Comparison of ENCODE assay signal across 2 cellular contexts in genomic region chr14:68564826-68565760, GRCh38.
TF ChIP-seq lines count a peak whose summit lies in the region.

No MANE protein-coding gene starts in this region.

TF ChIP-seq in K562, 482 proteins besides CTCF, POLR2A, EP300 and RAD21 (continued from another document):
- TF ChIP-seq RBFOX2 (IDR thresholded peaks at IDR 0.05; ENCODE audit: low read depth, low read length) = no peak
- TF ChIP-seq CREB3 (tag; conservative IDR thresholded peaks at IDR 0.05; ENCODE audit: low read depth) = no peak
- no peak for TF ChIP-seq SAP30 (IDR thresholded peaks at IDR 0.05; ENCODE audit: borderline replicate concordance, insufficient read depth, low read depth, low read length, poor library complexity, severe bottlenecking)
- TF ChIP-seq SRSF3 (IDR thresholded peaks at IDR 0.05; ENCODE audit: insufficient read depth, low read length) = no peak
- no peak for TF ChIP-seq NFRKB (IDR thresholded peaks at IDR 0.05; ENCODE audit: low read depth)
- TF ChIP-seq ETV1 (tag; conservative IDR thresholded peaks at IDR 0.05; ENCODE audit: low read depth) = peak; percentile 44
- no peak for TF ChIP-seq ETV6 (IDR thresholded peaks at IDR 0.05; ENCODE audit: borderline replicate concordance in 1 of 2, low read depth in 2 of 2, low read length in 1 of 2)
- TF ChIP-seq ETV6 (CRISPR knock-in tag; IDR thresholded peaks at IDR 0.05; ENCODE audit: borderline replicate concordance) = no peak
- TF ChIP-seq TCF7 (IDR thresholded peaks at IDR 0.05; ENCODE audit: borderline replicate concordance) = 0 out of 2 replicates have a peak, but pooled peaks have one; percentile 47
- peak; percentile 74 for TF ChIP-seq TFAP4 (CRISPR knock-in tag; IDR thresholded peaks at IDR 0.05; ENCODE audit: borderline replicate concordance)
- no peak for TF ChIP-seq FOXK1 (CRISPR knock-in tag; IDR thresholded peaks at IDR 0.05; ENCODE audit: borderline replicate concordance)
- TF ChIP-seq ZNF778 (CRISPR knock-in tag; IDR thresholded peaks at IDR 0.05) = no peak
- TF ChIP-seq MAFK (IDR thresholded peaks at IDR 0.05; ENCODE audit: low read length) = no peak
- TF ChIP-seq, protein P1, sequence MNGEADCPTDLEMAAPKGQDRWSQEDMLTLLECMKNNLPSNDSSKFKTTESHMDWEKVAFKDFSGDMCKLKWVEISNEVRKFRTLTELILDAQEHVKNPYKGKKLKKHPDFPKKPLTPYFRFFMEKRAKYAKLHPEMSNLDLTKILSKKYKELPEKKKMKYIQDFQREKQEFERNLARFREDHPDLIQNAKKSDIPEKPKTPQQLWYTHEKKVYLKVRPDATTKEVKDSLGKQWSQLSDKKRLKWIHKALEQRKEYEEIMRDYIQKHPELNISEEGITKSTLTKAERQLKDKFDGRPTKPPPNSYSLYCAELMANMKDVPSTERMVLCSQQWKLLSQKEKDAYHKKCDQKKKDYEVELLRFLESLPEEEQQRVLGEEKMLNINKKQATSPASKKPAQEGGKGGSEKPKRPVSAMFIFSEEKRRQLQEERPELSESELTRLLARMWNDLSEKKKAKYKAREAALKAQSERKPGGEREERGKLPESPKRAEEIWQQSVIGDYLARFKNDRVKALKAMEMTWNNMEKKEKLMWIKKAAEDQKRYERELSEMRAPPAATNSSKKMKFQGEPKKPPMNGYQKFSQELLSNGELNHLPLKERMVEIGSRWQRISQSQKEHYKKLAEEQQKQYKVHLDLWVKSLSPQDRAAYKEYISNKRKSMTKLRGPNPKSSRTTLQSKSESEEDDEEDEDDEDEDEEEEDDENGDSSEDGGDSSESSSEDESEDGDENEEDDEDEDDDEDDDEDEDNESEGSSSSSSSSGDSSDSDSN (IDR thresholded peaks at IDR 0.05; ENCODE audit: borderline replicate concordance in 1 of 2, low read depth in 2 of 2, low read length in 2 of 2) = no peak
- TF ChIP-seq, protein P2, sequence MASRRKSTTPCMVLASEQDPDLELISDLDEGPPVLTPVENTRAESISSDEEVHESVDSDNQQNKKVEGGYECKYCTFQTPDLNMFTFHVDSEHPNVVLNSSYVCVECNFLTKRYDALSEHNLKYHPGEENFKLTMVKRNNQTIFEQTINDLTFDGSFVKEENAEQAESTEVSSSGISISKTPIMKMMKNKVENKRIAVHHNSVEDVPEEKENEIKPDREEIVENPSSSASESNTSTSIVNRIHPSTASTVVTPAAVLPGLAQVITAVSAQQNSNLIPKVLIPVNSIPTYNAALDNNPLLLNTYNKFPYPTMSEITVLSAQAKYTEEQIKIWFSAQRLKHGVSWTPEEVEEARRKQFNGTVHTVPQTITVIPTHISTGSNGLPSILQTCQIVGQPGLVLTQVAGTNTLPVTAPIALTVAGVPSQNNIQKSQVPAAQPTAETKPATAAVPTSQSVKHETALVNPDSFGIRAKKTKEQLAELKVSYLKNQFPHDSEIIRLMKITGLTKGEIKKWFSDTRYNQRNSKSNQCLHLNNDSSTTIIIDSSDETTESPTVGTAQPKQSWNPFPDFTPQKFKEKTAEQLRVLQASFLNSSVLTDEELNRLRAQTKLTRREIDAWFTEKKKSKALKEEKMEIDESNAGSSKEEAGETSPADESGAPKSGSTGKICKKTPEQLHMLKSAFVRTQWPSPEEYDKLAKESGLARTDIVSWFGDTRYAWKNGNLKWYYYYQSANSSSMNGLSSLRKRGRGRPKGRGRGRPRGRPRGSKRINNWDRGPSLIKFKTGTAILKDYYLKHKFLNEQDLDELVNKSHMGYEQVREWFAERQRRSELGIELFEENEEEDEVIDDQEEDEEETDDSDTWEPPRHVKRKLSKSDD (conservative IDR thresholded peaks at IDR 0.05; ENCODE audit: low read length) = no peak

TF ChIP-seq in HepG2, 621 proteins besides CTCF, POLR2A, EP300 and RAD21 (continued from another document and continues in another):
- TF ChIP-seq DPF2 (CRISPR knock-in tag; IDR thresholded peaks at IDR 0.05; ENCODE audit: borderline replicate concordance, low read depth) (no peak), ZNF580 (CRISPR knock-in tag; IDR thresholded peaks at IDR 0.05; ENCODE audit: borderline replicate concordance, low read depth) (no peak), ZNF292 (CRISPR knock-in tag; IDR thresholded peaks at IDR 0.05; ENCODE audit: borderline replicate concordance, low read depth) (peak; percentile 58; the same call in 1 of the 2 replicates), E2F1 (CRISPR knock-in tag; IDR thresholded peaks at IDR 0.05) (no peak), HNRNPLL (IDR thresholded peaks at IDR 0.05; ENCODE audit: low read depth, low read length, poor library complexity, severe bottlenecking) (no peak), SIX1 (CRISPR knock-in tag; IDR thresholded peaks at IDR 0.05; ENCODE audit: borderline replicate concordance) (no peak), NR2F2 (IDR thresholded peaks at IDR 0.05; ENCODE audit: borderline replicate concordance, low read depth) (no peak), NCOA2 (CRISPR knock-in tag; IDR thresholded peaks at IDR 0.05) (peak; percentile 55; the same call in 1 of the 2 replicates), KDM4B (CRISPR knock-in tag; IDR thresholded peaks at IDR 0.05) (no peak), HNF4G (IDR thresholded peaks at IDR 0.05; ENCODE audit: borderline replicate concordance, low read depth, low read length) (no peak), HNF4G (CRISPR knock-in tag; IDR thresholded peaks at IDR 0.05; ENCODE audit: borderline replicate concordance, low read depth) (no peak), ZNF670 (CRISPR knock-in tag; IDR thresholded peaks at IDR 0.05; ENCODE audit: borderline replicate concordance) (no peak), ZNF207 (IDR thresholded peaks at IDR 0.05; ENCODE audit: borderline replicate concordance) (no peak), ARNT (IDR thresholded peaks at IDR 0.05) (no peak)
- TF ChIP-seq, protein P3, sequence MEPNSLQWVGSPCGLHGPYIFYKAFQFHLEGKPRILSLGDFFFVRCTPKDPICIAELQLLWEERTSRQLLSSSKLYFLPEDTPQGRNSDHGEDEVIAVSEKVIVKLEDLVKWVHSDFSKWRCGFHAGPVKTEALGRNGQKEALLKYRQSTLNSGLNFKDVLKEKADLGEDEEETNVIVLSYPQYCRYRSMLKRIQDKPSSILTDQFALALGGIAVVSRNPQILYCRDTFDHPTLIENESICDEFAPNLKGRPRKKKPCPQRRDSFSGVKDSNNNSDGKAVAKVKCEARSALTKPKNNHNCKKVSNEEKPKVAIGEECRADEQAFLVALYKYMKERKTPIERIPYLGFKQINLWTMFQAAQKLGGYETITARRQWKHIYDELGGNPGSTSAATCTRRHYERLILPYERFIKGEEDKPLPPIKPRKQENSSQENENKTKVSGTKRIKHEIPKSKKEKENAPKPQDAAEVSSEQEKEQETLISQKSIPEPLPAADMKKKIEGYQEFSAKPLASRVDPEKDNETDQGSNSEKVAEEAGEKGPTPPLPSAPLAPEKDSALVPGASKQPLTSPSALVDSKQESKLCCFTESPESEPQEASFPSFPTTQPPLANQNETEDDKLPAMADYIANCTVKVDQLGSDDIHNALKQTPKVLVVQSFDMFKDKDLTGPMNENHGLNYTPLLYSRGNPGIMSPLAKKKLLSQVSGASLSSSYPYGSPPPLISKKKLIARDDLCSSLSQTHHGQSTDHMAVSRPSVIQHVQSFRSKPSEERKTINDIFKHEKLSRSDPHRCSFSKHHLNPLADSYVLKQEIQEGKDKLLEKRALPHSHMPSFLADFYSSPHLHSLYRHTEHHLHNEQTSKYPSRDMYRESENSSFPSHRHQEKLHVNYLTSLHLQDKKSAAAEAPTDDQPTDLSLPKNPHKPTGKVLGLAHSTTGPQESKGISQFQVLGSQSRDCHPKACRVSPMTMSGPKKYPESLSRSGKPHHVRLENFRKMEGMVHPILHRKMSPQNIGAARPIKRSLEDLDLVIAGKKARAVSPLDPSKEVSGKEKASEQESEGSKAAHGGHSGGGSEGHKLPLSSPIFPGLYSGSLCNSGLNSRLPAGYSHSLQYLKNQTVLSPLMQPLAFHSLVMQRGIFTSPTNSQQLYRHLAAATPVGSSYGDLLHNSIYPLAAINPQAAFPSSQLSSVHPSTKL (CRISPR knock-in tag; IDR thresholded peaks at IDR 0.05) = peak; percentile 78
- TF ChIP-seq, protein P4, sequence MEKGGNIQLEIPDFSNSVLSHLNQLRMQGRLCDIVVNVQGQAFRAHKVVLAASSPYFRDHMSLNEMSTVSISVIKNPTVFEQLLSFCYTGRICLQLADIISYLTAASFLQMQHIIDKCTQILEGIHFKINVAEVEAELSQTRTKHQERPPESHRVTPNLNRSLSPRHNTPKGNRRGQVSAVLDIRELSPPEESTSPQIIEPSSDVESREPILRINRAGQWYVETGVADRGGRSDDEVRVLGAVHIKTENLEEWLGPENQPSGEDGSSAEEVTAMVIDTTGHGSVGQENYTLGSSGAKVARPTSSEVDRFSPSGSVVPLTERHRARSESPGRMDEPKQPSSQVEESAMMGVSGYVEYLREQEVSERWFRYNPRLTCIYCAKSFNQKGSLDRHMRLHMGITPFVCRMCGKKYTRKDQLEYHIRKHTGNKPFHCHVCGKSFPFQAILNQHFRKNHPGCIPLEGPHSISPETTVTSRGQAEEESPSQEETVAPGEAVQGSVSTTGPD (CRISPR knock-in tag; IDR thresholded peaks at IDR 0.05) = no peak
- TF ChIP-seq, protein P5, sequence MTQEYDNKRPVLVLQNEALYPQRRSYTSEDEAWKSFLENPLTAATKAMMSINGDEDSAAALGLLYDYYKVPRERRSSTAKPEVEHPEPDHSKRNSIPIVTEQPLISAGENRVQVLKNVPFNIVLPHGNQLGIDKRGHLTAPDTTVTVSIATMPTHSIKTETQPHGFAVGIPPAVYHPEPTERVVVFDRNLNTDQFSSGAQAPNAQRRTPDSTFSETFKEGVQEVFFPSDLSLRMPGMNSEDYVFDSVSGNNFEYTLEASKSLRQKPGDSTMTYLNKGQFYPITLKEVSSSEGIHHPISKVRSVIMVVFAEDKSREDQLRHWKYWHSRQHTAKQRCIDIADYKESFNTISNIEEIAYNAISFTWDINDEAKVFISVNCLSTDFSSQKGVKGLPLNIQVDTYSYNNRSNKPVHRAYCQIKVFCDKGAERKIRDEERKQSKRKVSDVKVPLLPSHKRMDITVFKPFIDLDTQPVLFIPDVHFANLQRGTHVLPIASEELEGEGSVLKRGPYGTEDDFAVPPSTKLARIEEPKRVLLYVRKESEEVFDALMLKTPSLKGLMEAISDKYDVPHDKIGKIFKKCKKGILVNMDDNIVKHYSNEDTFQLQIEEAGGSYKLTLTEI (CRISPR knock-in tag; conservative IDR thresholded peaks at IDR 0.05) = no peak
- TF ChIP-seq, protein P6, sequence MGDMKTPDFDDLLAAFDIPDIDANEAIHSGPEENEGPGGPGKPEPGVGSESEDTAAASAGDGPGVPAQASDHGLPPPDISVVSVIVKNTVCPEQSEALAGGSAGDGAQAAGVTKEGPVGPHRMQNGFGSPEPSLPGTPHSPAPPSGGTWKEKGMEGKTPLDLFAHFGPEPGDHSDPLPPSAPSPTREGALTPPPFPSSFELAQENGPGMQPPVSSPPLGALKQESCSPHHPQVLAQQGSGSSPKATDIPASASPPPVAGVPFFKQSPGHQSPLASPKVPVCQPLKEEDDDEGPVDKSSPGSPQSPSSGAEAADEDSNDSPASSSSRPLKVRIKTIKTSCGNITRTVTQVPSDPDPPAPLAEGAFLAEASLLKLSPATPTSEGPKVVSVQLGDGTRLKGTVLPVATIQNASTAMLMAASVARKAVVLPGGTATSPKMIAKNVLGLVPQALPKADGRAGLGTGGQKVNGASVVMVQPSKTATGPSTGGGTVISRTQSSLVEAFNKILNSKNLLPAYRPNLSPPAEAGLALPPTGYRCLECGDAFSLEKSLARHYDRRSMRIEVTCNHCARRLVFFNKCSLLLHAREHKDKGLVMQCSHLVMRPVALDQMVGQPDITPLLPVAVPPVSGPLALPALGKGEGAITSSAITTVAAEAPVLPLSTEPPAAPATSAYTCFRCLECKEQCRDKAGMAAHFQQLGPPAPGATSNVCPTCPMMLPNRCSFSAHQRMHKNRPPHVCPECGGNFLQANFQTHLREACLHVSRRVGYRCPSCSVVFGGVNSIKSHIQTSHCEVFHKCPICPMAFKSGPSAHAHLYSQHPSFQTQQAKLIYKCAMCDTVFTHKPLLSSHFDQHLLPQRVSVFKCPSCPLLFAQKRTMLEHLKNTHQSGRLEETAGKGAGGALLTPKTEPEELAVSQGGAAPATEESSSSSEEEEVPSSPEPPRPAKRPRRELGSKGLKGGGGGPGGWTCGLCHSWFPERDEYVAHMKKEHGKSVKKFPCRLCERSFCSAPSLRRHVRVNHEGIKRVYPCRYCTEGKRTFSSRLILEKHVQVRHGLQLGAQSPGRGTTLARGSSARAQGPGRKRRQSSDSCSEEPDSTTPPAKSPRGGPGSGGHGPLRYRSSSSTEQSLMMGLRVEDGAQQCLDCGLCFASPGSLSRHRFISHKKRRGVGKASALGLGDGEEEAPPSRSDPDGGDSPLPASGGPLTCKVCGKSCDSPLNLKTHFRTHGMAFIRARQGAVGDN (CRISPR knock-in tag; IDR thresholded peaks at IDR 0.05) = 0 out of 2 replicates have a peak, but pooled peaks have one; percentile 3
- TF ChIP-seq, protein P7, sequence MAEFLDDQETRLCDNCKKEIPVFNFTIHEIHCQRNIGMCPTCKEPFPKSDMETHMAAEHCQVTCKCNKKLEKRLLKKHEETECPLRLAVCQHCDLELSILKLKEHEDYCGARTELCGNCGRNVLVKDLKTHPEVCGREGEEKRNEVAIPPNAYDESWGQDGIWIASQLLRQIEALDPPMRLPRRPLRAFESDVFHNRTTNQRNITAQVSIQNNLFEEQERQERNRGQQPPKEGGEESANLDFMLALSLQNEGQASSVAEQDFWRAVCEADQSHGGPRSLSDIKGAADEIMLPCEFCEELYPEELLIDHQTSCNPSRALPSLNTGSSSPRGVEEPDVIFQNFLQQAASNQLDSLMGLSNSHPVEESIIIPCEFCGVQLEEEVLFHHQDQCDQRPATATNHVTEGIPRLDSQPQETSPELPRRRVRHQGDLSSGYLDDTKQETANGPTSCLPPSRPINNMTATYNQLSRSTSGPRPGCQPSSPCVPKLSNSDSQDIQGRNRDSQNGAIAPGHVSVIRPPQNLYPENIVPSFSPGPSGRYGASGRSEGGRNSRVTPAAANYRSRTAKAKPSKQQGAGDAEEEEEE (CRISPR knock-in tag; IDR thresholded peaks at IDR 0.05; ENCODE audit: borderline replicate concordance) = no peak
- TF ChIP-seq, protein P1 (CRISPR knock-in tag; IDR thresholded peaks at IDR 0.05) = 0 out of 2 replicates have a peak, but pooled peaks have one; percentile 20
